ENCODE assay signal across 8 cellular contexts in the genomic region with DNA sequence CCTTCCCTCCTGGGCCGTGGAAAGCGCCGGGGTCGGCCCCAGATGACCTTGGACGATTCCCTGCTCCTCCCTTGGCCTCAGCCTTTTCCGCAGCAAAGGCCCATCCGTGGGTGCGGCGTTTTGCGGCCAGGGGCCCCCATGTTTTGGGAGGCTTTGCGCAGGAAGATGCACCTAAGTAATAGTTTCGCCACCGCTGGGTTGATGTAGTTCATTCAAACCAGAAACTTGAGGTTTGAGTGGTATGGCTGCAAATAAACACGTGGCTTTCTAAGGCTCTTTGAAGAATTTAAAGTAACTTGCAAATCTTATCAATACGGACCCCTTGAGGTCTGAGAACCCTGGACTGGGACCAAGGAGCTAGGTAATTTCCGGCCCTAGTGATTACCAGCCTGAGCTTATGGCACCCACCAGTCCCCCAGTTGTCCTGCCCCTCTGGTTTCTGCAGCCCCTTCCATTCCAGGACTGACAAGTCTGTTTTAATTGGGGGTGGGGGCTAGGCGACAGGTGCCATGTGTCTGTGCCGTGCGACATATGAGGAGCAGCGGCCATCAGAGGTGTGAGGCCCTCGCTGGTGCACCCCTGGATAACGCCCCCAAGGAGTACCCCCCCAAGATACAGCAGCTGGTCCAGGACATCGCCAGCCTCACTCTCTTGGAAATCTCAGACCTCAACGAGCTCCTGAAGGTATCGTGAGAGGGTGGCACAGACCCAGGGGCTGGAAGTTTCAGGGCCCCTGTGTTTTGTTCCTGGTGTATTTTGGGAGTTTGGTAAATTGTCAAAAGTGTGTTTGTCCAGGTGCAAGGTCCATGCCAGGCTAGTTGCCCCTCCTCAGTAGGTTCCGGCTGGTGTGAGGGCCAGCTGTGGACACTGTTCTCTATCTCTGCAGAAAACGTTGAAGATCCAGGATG. TPM values are rescaled to one million over a fixed set of nuclear protein-coding genes. Genes with fewer than 3 reads are reported as not detected.
DNase-seq lines count a peak whose midpoint lies in the region; ATAC-seq, FAIRE-seq and TF ChIP-seq lines count a peak whose summit lies in the region.

No MANE protein-coding gene starts in this region.

- peaks cover 0 to 14% (median 10%) of the 10 kb centered on the region in 4 experiments; a peak in 5 of 7 replicates for H3K4me1 ChIP-seq in H1 (replicated peaks in 1 of 4; ENCODE audit: control insufficient read depth in 3 of 4, insufficient read depth in 4 of 4, low read length in 3 of 4)
- peaks cover 14% of the 10 kb centered on the region for H3K4me1 ChIP-seq in neural progenitor cell

- H3K18ac ChIP-seq in H1 (ENCODE audit: extremely low read depth, low read length), result peak overlapping the region; percentile 78; the same call in 1 of the 2 replicates

- TF ChIP-seq RAD21 in H1 (IDR thresholded peaks at IDR 0.05 in 1 of 2, conservative IDR thresholded peaks at IDR 0.05 in 1 of 2; ENCODE audit: low read depth in 2 of 2, low read length in 2 of 2), result no peak

- H3F3A ChIP-seq in neural progenitor cell (ENCODE audit: low read depth), result peaks cover 20% of the 10 kb centered on the region

- H4K91ac ChIP-seq in H1 (replicated peaks; ENCODE audit: insufficient read length, low read length), result peak overlapping the region; percentile 66

- peaks cover 20 to 37% (median 29%) of the 10 kb centered on the region in 4 experiments for H3K36me3 ChIP-seq in H1 (ENCODE audit: control insufficient read depth in 2 of 4, insufficient read depth in 4 of 4, low read length in 3 of 4)
- no peaks in the 10 kb centered on the region for H3K36me3 ChIP-seq in neural progenitor cell

- peaks cover 16% of the 10 kb centered on the region for H3K79me1 ChIP-seq in H1 (ENCODE audit: low read depth, low read length)

- H3K36me3 Mint-ChIP-seq in neural progenitor cell, result peaks cover 16% of the 10 kb centered on the region

- peak overlapping the region; percentile 97 for H4K8ac ChIP-seq in H1 (ENCODE audit: extremely low read depth, insufficient read depth, low read length)

- H4K5ac ChIP-seq in H1 (ENCODE audit: insufficient read length, low read depth, low read length), result no peak overlapping the region

- H3K27me3 Mint-ChIP-seq in neural progenitor cell (ENCODE audit: insufficient read depth, low read depth), result peaks cover 7% of the 10 kb centered on the region

- peaks cover 9% of the 10 kb centered on the region for H3K23me2 ChIP-seq in H1 (ENCODE audit: low read depth, low read length)

- H2BK15ac ChIP-seq in H1 (ENCODE audit: low read length), result no peak overlapping the region

- peak overlapping the region; percentile 81 for H2BK5ac ChIP-seq in H1 (ENCODE audit: low read depth, low read length)

- H3K56ac ChIP-seq in H1 (replicated peaks; ENCODE audit: insufficient read length, low read depth, low read length), result no peak overlapping the region

- H3K79me2 ChIP-seq in H1 (ENCODE audit: control insufficient read depth in 1 of 2, insufficient read depth in 2 of 2, low read length in 2 of 2), result peaks cover 9 to 44% of the 10 kb centered on the region in 2 experiments; a peak in 3 of 4 replicates
- peaks cover 64% of the 10 kb centered on the region for H3K79me2 ChIP-seq in neural progenitor cell (ENCODE audit: low read depth)

- H3K4me2 ChIP-seq in H1 (ENCODE audit: insufficient read depth in 1 of 2, low read depth in 2 of 2, low read length in 2 of 2), result peak overlapping the region; percentile 91 to 95
- H3K4me2 ChIP-seq in neural progenitor cell, result peak overlapping the region; percentile 96

- H3K4ac ChIP-seq in H1 (replicated peaks; ENCODE audit: insufficient read length, low read depth, low read length), result peak overlapping the region; percentile 27

- no peaks in the 10 kb centered on the region for H3K27me3 ChIP-seq in H1 (replicated peaks in 1 of 4; ENCODE audit: control insufficient read depth in 3 of 4, extremely low read depth in 1 of 4, insufficient read depth in 3 of 4, low read length in 3 of 4)
- H3K27me3 ChIP-seq in neural progenitor cell, result no peaks in the 10 kb centered on the region

- H3K27ac ChIP-seq in H1 (ENCODE audit: low read depth, low read length), result peak overlapping the region; percentile 92; the same call in 1 of the 2 replicates
- H3K27ac ChIP-seq in neural progenitor cell, result no peak overlapping the region

- H2BK120ac ChIP-seq in H1 (replicated peaks; ENCODE audit: low read depth, low read length), result no peak overlapping the region

- FAIRE-seq in H1 (lab: Jason Lieb, UNC), result no peak

- TF ChIP-seq CTCF in GM12875 (IDR thresholded peaks at IDR 0.05; ENCODE audit: borderline replicate concordance, insufficient read depth, low read depth, low read length), result no peak
- TF ChIP-seq CTCF in H1 (IDR thresholded peaks at IDR 0.05; ENCODE audit: control extremely low read depth in 1 of 3, insufficient read depth in 1 of 3, low read depth in 1 of 3, low read length in 3 of 3), result no peak
- TF ChIP-seq CTCF in neural progenitor cell (IDR thresholded peaks at IDR 0.05), result no peak

- POLR2A ChIA-PET in H1 (lab: Charles Lee; ENCODE audit: partially characterized antibody), result interaction anchor here (0.7 to 17.2 kb wide), 25 partner anchors 18 to 346 kb away, joined by 3 to 436 read pairs (median 4); partner anchors contain the start of genes ACTG1, ARL16, CCDC137 and FAAP100

- no peak overlapping the region; the same call in 1 of the 2 replicates for H2AK5ac ChIP-seq in H1 (ENCODE audit: low read depth, low read length)

- ATAC-seq in HG03025 (IDR thresholded peaks at IDR 0.05; ENCODE audit: low FRiP score, unreplicated experiment), result no peak

- H3K4me3 Mint-ChIP-seq in neural progenitor cell, result peak overlapping the region; percentile 86

- H3K4me3 ChIP-seq in GM12875 (ENCODE audit: low read depth, low read length) (peak overlapping the region; percentile 83), H1 (ENCODE audit: extremely low read depth in 1 of 4, insufficient read depth in 2 of 4, low read depth in 3 of 4, low read length in 4 of 4) (peak overlapping the region; percentile 76 to 96 (median 95)), neural progenitor cell (peak overlapping the region; percentile 92)

- peaks cover 23% of the 10 kb centered on the region for H3K4me1 Mint-ChIP-seq in neural progenitor cell

- no peak overlapping the region for H3K27ac Mint-ChIP-seq in neural progenitor cell

- H2BK12ac ChIP-seq in H1 (ENCODE audit: low read depth, low read length), result no peak overlapping the region

- H3K9ac ChIP-seq in H1 (replicated peaks in 1 of 4; ENCODE audit: extremely low read depth in 1 of 4, low read depth in 3 of 4, low read length in 3 of 4) (peak overlapping the region; percentile 95 to 98 (median 96)), neural progenitor cell (peak overlapping the region; percentile 99)

- H4K20me1 ChIP-seq in H1 (replicated peaks in 1 of 2; ENCODE audit: control insufficient read depth in 1 of 2, insufficient read depth in 2 of 2, low read length in 2 of 2), result peaks cover 11 to 13% of the 10 kb centered on the region in 2 experiments
- H4K20me1 ChIP-seq in neural progenitor cell (ENCODE audit: low read depth), result peaks cover 29% of the 10 kb centered on the region

- H2BK20ac ChIP-seq in H1 (ENCODE audit: low read length), result no peak overlapping the region

- DNase-seq in NAMALWA (ENCODE audit: low spot score) (peak; percentile 37), H1 (ENCODE audit: low read depth in 1 of 2, low spot score in 2 of 2) (no peak), neural progenitor cell (ENCODE audit: low spot score) (no peak), NCI-H510A (lab: John Stamatoyannopoulos, UW) (no peak), COLO668 (lab: John Stamatoyannopoulos, UW; ENCODE audit: unreplicated experiment) (no peak)
- DNase-seq in NK-92 treated with Interleukin-12 subunit alpha and Interleukin-12 subunit beta, amount 100 ng/mL, for 24 hours (lab: John Stamatoyannopoulos, UW), result no peak

- CTCF ChIA-PET in H1 (lab: Charles Lee; ENCODE audit: partially characterized antibody), result interaction anchor here (0.6 to 2.3 kb wide), 9 partner anchors 11 to 166 kb away, joined by 3 to 8 read pairs (median 4); partner anchors contain the start of genes ARL16, FAAP100 and HGS

- H3K9me3 ChIP-seq in H1 (ENCODE audit: insufficient read depth in 2 of 2, low read depth in 1 of 2, low read length in 1 of 2) (no peaks in the 10 kb centered on the region), neural progenitor cell (ENCODE audit: low read depth) (no peaks in the 10 kb centered on the region)

- H2AFZ ChIP-seq in H1 (ENCODE audit: low read length), result no peak overlapping the region
- peak overlapping the region; percentile 30 for H2AFZ ChIP-seq in neural progenitor cell (replicated peaks)

- TF ChIP-seq EP300 in H1 (IDR thresholded peaks at IDR 0.05; ENCODE audit: borderline replicate concordance in 1 of 2, low read depth in 2 of 2, low read length in 2 of 2), result no peak

- TF ChIP-seq POLR2A in H1 (IDR thresholded peaks at IDR 0.05; ENCODE audit: control extremely low read depth in 1 of 2, low read depth in 2 of 2, low read length in 2 of 2), result no peak

- no peak overlapping the region for H3K14ac ChIP-seq in H1 (ENCODE audit: insufficient read length)

- no peak overlapping the region for H3K23ac ChIP-seq in H1 (ENCODE audit: insufficient read length)

- no peaks in the 10 kb centered on the region for H3K9me3 Mint-ChIP-seq in neural progenitor cell

- 40% methylated on average over 26 of the region's 27 CpGs; no CpG with 5 or more reads in 1 of the 2 experiments for WGBS in H1 (ENCODE audit: extremely low coverage in 1 of 2, insufficient coverage in 1 of 2, insufficient read length in 1 of 2, insufficient replicate concordance in 2 of 2, low coverage in 1 of 2, low lambda C conversion rate in 2 of 2, missing lambda C conversion rate in 1 of 2), 2 experiments

RNA-seq across cellular contexts. Expression of gene MRPL12, which starts 0.8 kb away (rescaled TPM):
- total RNA-seq in H1 (2021; fragmentation: NEBNext Ultra II Directional; extraction: Animal tissue kit (Norgen Biotek cat#: 25700)), result 120 and 131 TPM in 2 replicates
- 141 and 190 TPM in 2 replicates for polyA plus RNA-seq in H1 (2011; rRNA removed)
- 185 TPM for polyA plus RNA-seq in H1 (2011; cell fraction: cytosol; rRNA removed)
- 144 TPM for polyA plus RNA-seq in H1 (2011; cell fraction: nucleus; rRNA removed)
- 66.6 to 148 TPM (median 135 TPM) in 4 replicates for polyA plus RNA-seq in H1 (2012, experiment 1 of 2)
- polyA plus RNA-seq in H1 (2012, experiment 2 of 2), result 172 TPM
- polyA plus RNA-seq in H1 (2013, experiment 1 of 2), result 97.0 TPM
- polyA plus RNA-seq in H1 (2013, experiment 2 of 2), result 97.1 TPM
- 40.8 and 41.6 TPM in 2 replicates for polyA minus RNA-seq in H1 (2011; rRNA and poly(A)+ RNA removed)
- 51.5 TPM for polyA minus RNA-seq in H1 (2011; cell fraction: cytosol; rRNA and poly(A)+ RNA removed)
- polyA minus RNA-seq in H1 (2011; cell fraction: nucleus; rRNA and poly(A)+ RNA removed), result 46.7 TPM
- total RNA-seq in neural progenitor cell (ENCODE audit: low replicate concordance), result 13.2 and 30.9 TPM in 2 replicates

RNA-seq across cellular contexts. Expression of gene SLC25A10, which starts 8.1 kb away (rescaled TPM):
- 22.2 and 25.3 TPM in 2 replicates for total RNA-seq in H1 (2021; fragmentation: NEBNext Ultra II Directional; extraction: Animal tissue kit (Norgen Biotek cat#: 25700))
- polyA plus RNA-seq in H1 (2011; rRNA removed), result 43.0 and 60.9 TPM in 2 replicates
- 30.8 TPM for polyA plus RNA-seq in H1 (2011; cell fraction: cytosol; rRNA removed)
- 77.5 TPM for polyA plus RNA-seq in H1 (2011; cell fraction: nucleus; rRNA removed)
- 14.8 to 29.0 TPM (median 26.6 TPM) in 4 replicates for polyA plus RNA-seq in H1 (2012, experiment 1 of 2)
- 33.3 TPM for polyA plus RNA-seq in H1 (2012, experiment 2 of 2)
- 19.0 TPM for polyA plus RNA-seq in H1 (2013, experiment 1 of 2)
- 20.0 TPM for polyA plus RNA-seq in H1 (2013, experiment 2 of 2)
- 11.7 and 14.2 TPM in 2 replicates for polyA minus RNA-seq in H1 (2011; rRNA and poly(A)+ RNA removed)
- 14.8 TPM for polyA minus RNA-seq in H1 (2011; cell fraction: cytosol; rRNA and poly(A)+ RNA removed)
- polyA minus RNA-seq in H1 (2011; cell fraction: nucleus; rRNA and poly(A)+ RNA removed), result 24.0 TPM
- total RNA-seq in neural progenitor cell (ENCODE audit: low replicate concordance), result 9.1 and 29.3 TPM in 2 replicates

RNA-seq across cellular contexts. Expression of gene HGS, which starts 20.2 kb away (rescaled TPM):
- 78.8 and 80.8 TPM in 2 replicates for total RNA-seq in H1 (2021; fragmentation: NEBNext Ultra II Directional; extraction: Animal tissue kit (Norgen Biotek cat#: 25700))
- 99.7 and 144 TPM in 2 replicates for polyA plus RNA-seq in H1 (2011; rRNA removed)
- 68.0 TPM for polyA plus RNA-seq in H1 (2011; cell fraction: cytosol; rRNA removed)
- 334 TPM for polyA plus RNA-seq in H1 (2011; cell fraction: nucleus; rRNA removed)
- polyA plus RNA-seq in H1 (2012, experiment 1 of 2), result 65.1 to 84.3 TPM (median 78.3 TPM) in 4 replicates
- 54.5 TPM for polyA plus RNA-seq in H1 (2012, experiment 2 of 2)
- polyA plus RNA-seq in H1 (2013, experiment 1 of 2), result 39.6 TPM
- 35.7 TPM for polyA plus RNA-seq in H1 (2013, experiment 2 of 2)
- polyA minus RNA-seq in H1 (2011; rRNA and poly(A)+ RNA removed), result 71.4 and 95.1 TPM in 2 replicates
- polyA minus RNA-seq in H1 (2011; cell fraction: cytosol; rRNA and poly(A)+ RNA removed), result 67.2 TPM
- 69.8 TPM for polyA minus RNA-seq in H1 (2011; cell fraction: nucleus; rRNA and poly(A)+ RNA removed)
- 46.2 and 79.3 TPM in 2 replicates for total RNA-seq in neural progenitor cell (ENCODE audit: low replicate concordance)

RNA-seq across cellular contexts. Expression of gene ARL16, which starts 20.4 kb away (rescaled TPM):
- 37.0 and 41.8 TPM in 2 replicates for total RNA-seq in H1 (2021; fragmentation: NEBNext Ultra II Directional; extraction: Animal tissue kit (Norgen Biotek cat#: 25700))
- 60.8 and 64.2 TPM in 2 replicates for polyA plus RNA-seq in H1 (2011; rRNA removed)
- polyA plus RNA-seq in H1 (2011; cell fraction: cytosol; rRNA removed), result 84.9 TPM
- 30.5 TPM for polyA plus RNA-seq in H1 (2011; cell fraction: nucleus; rRNA removed)
- polyA plus RNA-seq in H1 (2012, experiment 1 of 2), result 48.9 to 59.9 TPM (median 53.7 TPM) in 4 replicates
- polyA plus RNA-seq in H1 (2012, experiment 2 of 2), result 39.8 TPM
- polyA plus RNA-seq in H1 (2013, experiment 1 of 2), result 40.1 TPM
- polyA plus RNA-seq in H1 (2013, experiment 2 of 2), result 41.3 TPM
- 31.9 and 34.2 TPM in 2 replicates for polyA minus RNA-seq in H1 (2011; rRNA and poly(A)+ RNA removed)
- polyA minus RNA-seq in H1 (2011; cell fraction: cytosol; rRNA and poly(A)+ RNA removed), result 15.9 TPM
- polyA minus RNA-seq in H1 (2011; cell fraction: nucleus; rRNA and poly(A)+ RNA removed), result 18.6 TPM
- 31.2 and 40.3 TPM in 2 replicates for total RNA-seq in neural progenitor cell (ENCODE audit: low replicate concordance)

RNA-seq across cellular contexts. Expression of gene CCDC137, which starts 37.5 kb away (rescaled TPM):
- total RNA-seq in H1 (2021; fragmentation: NEBNext Ultra II Directional; extraction: Animal tissue kit (Norgen Biotek cat#: 25700)), result 38.6 and 39.8 TPM in 2 replicates
- 17.6 and 23.3 TPM in 2 replicates for polyA plus RNA-seq in H1 (2011; rRNA removed)
- polyA plus RNA-seq in H1 (2011; cell fraction: cytosol; rRNA removed), result 28.0 TPM
- 24.2 TPM for polyA plus RNA-seq in H1 (2011; cell fraction: nucleus; rRNA removed)
- polyA plus RNA-seq in H1 (2012, experiment 1 of 2), result 38.1 to 44.2 TPM (median 40.1 TPM) in 4 replicates
- 19.9 TPM for polyA plus RNA-seq in H1 (2012, experiment 2 of 2)
- 40.4 TPM for polyA plus RNA-seq in H1 (2013, experiment 1 of 2)
- polyA plus RNA-seq in H1 (2013, experiment 2 of 2), result 44.2 TPM
- 3.2 and 4.4 TPM in 2 replicates for polyA minus RNA-seq in H1 (2011; rRNA and poly(A)+ RNA removed)
- polyA minus RNA-seq in H1 (2011; cell fraction: cytosol; rRNA and poly(A)+ RNA removed), result 8.4 TPM
- polyA minus RNA-seq in H1 (2011; cell fraction: nucleus; rRNA and poly(A)+ RNA removed), result 9.5 TPM
- total RNA-seq in neural progenitor cell (ENCODE audit: low replicate concordance), result 22.4 and 27.8 TPM in 2 replicates
